In genomic region chr6:78538002-78538401, GRCh38 we compare ENCODE assay signal across 31 cellular contexts.
DNase-seq lines count a peak whose midpoint lies in the region; ATAC-seq, FAIRE-seq and TF ChIP-seq lines count a peak whose summit lies in the region.
"Had no signal": no experiment of that assay in that cellular context is flagged by ENCODE, and none has a peak within 500 bp of the region (broad histone marks: within the 10 kb centered on the region; RNA-seq: fewer than 3 reads in every experiment).

No MANE protein-coding gene starts in this region.

- no peak overlapping the region for H3K4me2 ChIP-seq in PC-3 (ENCODE audit: low read length)
- no peak overlapping the region for H3K4me2 ChIP-seq in keratinocyte (ENCODE audit: control insufficient read depth, extremely low read depth, insufficient read depth, low read depth, low read length)
- H3K4me2 ChIP-seq: BLaER1 treated with 17β-estradiol and CSF1 and Interleukin-3, amounts not matched to agents 10 nM and 100 nM had no signal

- TF ChIP-seq CTCF in PC-3 (conservative IDR thresholded peaks at IDR 0.05; ENCODE audit: low read depth, low read length) = no peak
- no peak for TF ChIP-seq CTCF in keratinocyte (optimal IDR thresholded peaks at IDR 0.05 in 1 of 3, IDR thresholded peaks at IDR 0.05 in 1 of 3, conservative IDR thresholded peaks at IDR 0.05 in 1 of 3; ENCODE audit: extremely low read depth in 1 of 3, insufficient read depth in 2 of 3, low read length in 3 of 3)

- no peaks in the 10 kb centered on the region for H3K9me3 ChIP-seq in PC-3 (ENCODE audit: low read length)
- H3K9me3 ChIP-seq in keratinocyte (ENCODE audit: control insufficient read depth, low read depth, low read length) = no peaks in the 10 kb centered on the region
- H3K9me3 ChIP-seq: BLaER1 treated with 17β-estradiol and CSF1 and Interleukin-3, amounts not matched to agents 10 nM and 100 nM; MG63; testis had no signal

- dilution Hi-C loops in keratinocyte (cut with MboI; ENCODE audit: extremely low pct_ligation_motif_present, low sequenced_read_pairs) = no loop called here

- no peaks in the 10 kb centered on the region; the same call in 1 of the 2 replicates for H3K4me1 ChIP-seq in PC-3 (ENCODE audit: insufficient read depth, low read length)
- H3K4me1 ChIP-seq in keratinocyte (ENCODE audit: control insufficient read depth, extremely low read depth, insufficient read depth, low read length) = peaks cover 16% of the 10 kb centered on the region
- H3K4me1 ChIP-seq: BLaER1 treated with 17β-estradiol and CSF1 and Interleukin-3, amounts not matched to agents 10 nM and 100 nM; testis had no signal

- BruUV-seq in PC-3 (replicated peaks; lab: Mats Ljungman, UMichigan) = no TSS peak

- no peaks in the 10 kb centered on the region for H3K27me3 ChIP-seq in PC-3 (ENCODE audit: low read length)
- no peaks in the 10 kb centered on the region for H3K27me3 ChIP-seq in keratinocyte (ENCODE audit: control insufficient read depth, extremely low read depth, insufficient read depth, low read length)
- H3K27me3 ChIP-seq: BLaER1 treated with 17β-estradiol and CSF1 and Interleukin-3, amounts not matched to agents 10 nM and 100 nM; MG63; testis had no signal

- H3K9ac ChIP-seq in PC-3 (ENCODE audit: low read length) (no peak overlapping the region), keratinocyte (ENCODE audit: control insufficient read depth, extremely low read depth, insufficient read depth, low read length) (no peak overlapping the region)
- H3K9ac ChIP-seq: BLaER1 treated with 17β-estradiol and CSF1 and Interleukin-3, amounts not matched to agents 10 nM and 100 nM had no signal

- CTCF ChIA-PET in PC-3 (lab: Charles Lee) = no interaction called here

- H3K27ac ChIP-seq in PC-3 (ENCODE audit: low read length) = no peak overlapping the region
- H3K27ac ChIP-seq in keratinocyte (ENCODE audit: control insufficient read depth, insufficient read depth, low read length) = no peak overlapping the region
- H3K27ac ChIP-seq: BLaER1 treated with 17β-estradiol and CSF1 and Interleukin-3, amounts not matched to agents 10 nM and 100 nM; testis had no signal

- H3K9me1 ChIP-seq in keratinocyte (ENCODE audit: control insufficient read depth, extremely low read depth, insufficient read depth, low read length) = no peaks in the 10 kb centered on the region

- DNase-seq in HCEC 1CT (peak; percentile 54), PC-3 (peak; percentile 57), dermis blood vessel endothelial cell (peak; percentile 19), keratinocyte (ENCODE audit: low read depth, low spot score) (peak; percentile 5)
- no peak for DNase-seq in NK-92 treated with Interleukin-12 subunit alpha and Interleukin-12 subunit beta, amount 100 ng/mL, for 24 hours (lab: John Stamatoyannopoulos, UW)
- no peak for DNase-seq in activated effector memory CD4-positive, alpha-beta T cell treated with anti-CD3 and anti-CD28 coated beads, Interleukin-2, amount 50 U/mL, for 16 hours
- no peak for DNase-seq in activated CD4-positive, alpha-beta T cell treated with anti-CD3 and anti-CD28 coated beads for 4 hours
- DNase-seq: activated naive CD4-positive, alpha-beta T cell treated with anti-CD3 and anti-CD28 coated beads, Interleukin-2, amount 10 ng/mL, durations not matched to agents 7 days and 5 days; amniotic stem cell; DMS53; effector CD8-positive, alpha-beta T cell; GF-D8; left ventricle myocardium superior; MG63; naive B cell; NCI-H1105 treated with DMSO at 0.1 percent for 48 hours; NCI-H1930; NCI-H2227 treated with DMSO at 0.1 percent for 48 hours; occipital lobe; SHP77; stimulated activated naive CD4-positive, alpha-beta T cell; T1000; testis had no signal

- intact Hi-C loops in PC-3 (cut with micrococcal nuclease) = no loop called here

- H3K4me3 ChIP-seq in PC-3 (ENCODE audit: low read length) (no peak overlapping the region), keratinocyte (ENCODE audit: control insufficient read depth in 2 of 3, extremely low read depth in 1 of 3, insufficient read depth in 2 of 3, low read depth in 1 of 3, low read length in 3 of 3) (no peak overlapping the region)
- H3K4me3 ChIP-seq: BLaER1 treated with 17β-estradiol and CSF1 and Interleukin-3, amounts not matched to agents 10 nM and 100 nM; MG63; testis had no signal

- H3K36me3 ChIP-seq in PC-3 (ENCODE audit: low read depth, low read length) (no peaks in the 10 kb centered on the region), keratinocyte (ENCODE audit: control insufficient read depth in 2 of 2, extremely low read depth in 1 of 2, insufficient read depth in 2 of 2, low read length in 2 of 2) (no peaks in the 10 kb centered on the region)
- H3K36me3 ChIP-seq: BLaER1 treated with 17β-estradiol and CSF1 and Interleukin-3, amounts not matched to agents 10 nM and 100 nM; MG63 had no signal

- FAIRE-seq in keratinocyte (lab: Jason Lieb, UNC) = peak; percentile 71
- FAIRE-seq: colon, islet of Langerhans, urothelium cell line had no signal

- H2AFZ ChIP-seq in PC-3 (ENCODE audit: low read length) = no peak overlapping the region
- no peak overlapping the region for H2AFZ ChIP-seq in keratinocyte (ENCODE audit: control insufficient read depth, low read length)

- H4K20me1 ChIP-seq in PC-3 (ENCODE audit: low read length) (no peaks in the 10 kb centered on the region), keratinocyte (ENCODE audit: control insufficient read depth, extremely low read depth, insufficient read depth, low read length) (no peaks in the 10 kb centered on the region)
- H4K20me1 ChIP-seq: BLaER1 treated with 17β-estradiol and CSF1 and Interleukin-3, amounts not matched to agents 10 nM and 100 nM had no signal

- H3F3A ChIP-seq in PC-3 (ENCODE audit: low read length, unreplicated experiment) = no peaks in the 10 kb centered on the region

- ATAC-seq in PC-3 (peak; percentile 40), HG03432 (IDR thresholded peaks at IDR 0.05; ENCODE audit: unreplicated experiment) (no peak)
- ATAC-seq: esophagus mucosa, HCT116, left ventricle myocardium superior, WTC11 had no signal

- POLR2A ChIA-PET in PC-3 (lab: Charles Lee; ENCODE audit: unreplicated experiment) = no interaction called here

- no peaks in the 10 kb centered on the region for H3K9me2 ChIP-seq in PC-3 (replicated peaks; ENCODE audit: low read length)

- H3K79me2 ChIP-seq in PC-3 (ENCODE audit: low read length) = no peaks in the 10 kb centered on the region
- no peaks in the 10 kb centered on the region for H3K79me2 ChIP-seq in keratinocyte (ENCODE audit: control insufficient read depth, insufficient read depth, low read length)

Comparison
In these comparisons a context has a peak if more than half of its experiments do, and no peak if none do; other contexts are left out.
1. DNase-seq: peak in HCEC 1CT (single experiment), PC-3 (single experiment), dermis blood vessel endothelial cell (single experiment) and keratinocyte (single experiment); none in NK-92 treated with Interleukin-12 subunit alpha and Interleukin-12 subunit beta, amount 100 ng/mL, for 24 hours (single experiment), activated effector memory CD4-positive, alpha-beta T cell treated with anti-CD3 and anti-CD28 coated beads, Interleukin-2, amount 50 U/mL, for 16 hours (single experiment) and activated CD4-positive, alpha-beta T cell treated with anti-CD3 and anti-CD28 coated beads for 4 hours (0 of 2).